ENCODE assay signal across 8 cellular contexts in the genomic region with DNA sequence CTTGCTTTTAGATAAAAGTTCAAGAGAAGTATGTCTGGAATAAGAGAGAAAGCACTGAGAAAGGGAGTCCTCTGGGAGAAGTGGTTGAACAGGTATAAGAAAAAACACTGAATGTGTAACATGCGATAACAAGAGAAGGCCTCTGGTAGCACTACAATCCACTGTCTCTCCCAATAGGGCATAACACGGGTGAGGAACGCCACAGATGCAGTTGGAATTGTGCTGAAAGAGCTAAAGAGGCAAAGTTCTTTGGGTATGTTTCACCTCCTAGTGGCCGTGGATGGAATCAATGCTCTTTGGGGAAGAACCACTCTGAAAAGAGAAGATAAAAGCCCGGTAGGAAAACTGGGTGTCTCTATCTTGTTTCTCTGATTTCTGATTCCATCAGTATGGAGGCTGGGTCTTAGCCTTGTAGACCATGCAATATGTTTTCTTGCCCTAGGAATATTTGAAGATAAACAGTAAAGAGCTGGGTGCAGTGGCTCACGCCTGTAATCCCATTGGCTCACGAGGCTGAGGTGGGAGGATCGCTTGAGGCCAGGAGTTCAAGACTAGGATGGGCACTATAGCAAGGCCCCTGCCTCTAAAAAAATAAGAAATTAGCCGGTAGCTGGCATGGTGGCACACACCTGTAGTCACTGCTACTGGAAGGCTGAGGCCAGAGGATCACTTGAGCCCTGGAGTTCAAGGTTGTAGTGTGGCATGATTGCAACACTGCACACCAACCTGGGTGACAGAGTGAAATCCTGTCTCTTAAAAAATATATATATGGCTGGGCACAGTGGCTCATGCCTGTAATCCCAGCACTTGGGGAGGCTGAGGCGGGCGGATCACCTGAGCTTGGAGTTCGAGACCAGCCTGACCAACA. TPM values are rescaled to one million over a fixed set of nuclear protein-coding genes. Genes with fewer than 3 reads are reported as not detected.
DNase-seq lines count a peak whose midpoint lies in the region; ATAC-seq, FAIRE-seq and TF ChIP-seq lines count a peak whose summit lies in the region.

No MANE protein-coding gene starts in this region.

- no peak for TF ChIP-seq POLR2A in Peyer's patch (IDR thresholded peaks at IDR 0.05)
- no peak for TF ChIP-seq POLR2A in GM12878 (IDR thresholded peaks at IDR 0.05; ENCODE audit: low read depth, low read length)

- no peak overlapping the region for H3K9ac ChIP-seq in GM12878 (ENCODE audit: control insufficient read depth, insufficient read depth, low read length)
- H3K9ac ChIP-seq in smooth muscle cell (ENCODE audit: low read depth), result no peak overlapping the region

- in situ Hi-C loops in GM12878 (cut with MboI), result no loop called here

- no peaks in the 10 kb centered on the region for H3F3A ChIP-seq in smooth muscle cell (ENCODE audit: low read depth)

- H3K79me2 ChIP-seq in GM12878 (ENCODE audit: control insufficient read depth, insufficient read depth, low read length) (no peaks in the 10 kb centered on the region), smooth muscle cell (ENCODE audit: low read depth) (no peaks in the 10 kb centered on the region)

- CTCF ChIA-PET in GM12878 (lab: Yijun Ruan, JAX), result interaction anchor here (0.8 to 1.8 kb wide), 12 partner anchors 15 to 478 kb away, joined by 3 to 7 read pairs (median 3); no protein-coding TSS in a partner anchor

- no peak overlapping the region for H2AFZ ChIP-seq in GM12878 (ENCODE audit: control insufficient read depth, low read depth, low read length)
- no peak overlapping the region for H2AFZ ChIP-seq in smooth muscle cell (ENCODE audit: low read depth)

- 78% methylated on average over 12 of the region's 12 CpGs for WGBS in GM12878 (ENCODE audit: insufficient coverage, insufficient replicate concordance, low lambda C conversion rate, missing lambda C conversion rate)
- WGBS in smooth muscle cell (ENCODE audit: low lambda C conversion rate), result 75% methylated on average over 12 of the region's 12 CpGs

- H3K9me3 ChIP-seq in Peyer's patch (no peaks in the 10 kb centered on the region), GM12878 (replicated peaks; ENCODE audit: control insufficient read depth, insufficient read depth, low read length) (no peaks in the 10 kb centered on the region), smooth muscle cell (replicated peaks; ENCODE audit: low read depth) (no peaks in the 10 kb centered on the region)

- H3K4me2 ChIP-seq in GM12878 (ENCODE audit: control insufficient read depth, insufficient read depth) (no peak overlapping the region), smooth muscle cell (no peak overlapping the region)

- H3K4me3 ChIP-seq in Peyer's patch (no peak overlapping the region), GM12878 (no peak overlapping the region), smooth muscle cell (no peak overlapping the region)

- intact Hi-C loops in GM12878 (cut with micrococcal nuclease; ENCODE audit: unreplicated experiment), result no loop called here

- RAD21 ChIA-PET in GM12878 (lab: Charles Lee; ENCODE audit: unreplicated experiment), result interaction anchor here (0.7 to 2.1 kb wide), 2 partner anchors 44 to 479 kb away, joined by 3 to 7 read pairs; no protein-coding TSS in a partner anchor

- H3K4me1 ChIP-seq in Peyer's patch (no peaks in the 10 kb centered on the region), GM12878 (ENCODE audit: control insufficient read depth, insufficient read depth, low read length) (no peaks in the 10 kb centered on the region), smooth muscle cell (ENCODE audit: low read depth) (no peaks in the 10 kb centered on the region)

- no TSS peak for BruUV-seq in GM12878 (replicated peaks; lab: Mats Ljungman, UMichigan)

- FAIRE-seq in GM12878 (lab: Jason Lieb, UNC), result peak; percentile 72

- no peak overlapping the region for H3K27ac ChIP-seq in Peyer's patch
- H3K27ac ChIP-seq in GM12878 (ENCODE audit: control insufficient read depth, insufficient read depth), result no peak overlapping the region
- no peak overlapping the region for H3K27ac ChIP-seq in smooth muscle cell (ENCODE audit: low read depth)

- peak; percentile 67 for TF ChIP-seq RAD21 in GM12878 (IDR thresholded peaks at IDR 0.05; ENCODE audit: insufficient read depth, low read depth, low read length)

- DNase-seq in DMS114 treated with DMSO at 0.1 percent for 48 hours (lab: John Stamatoyannopoulos, UW; ENCODE audit: unreplicated experiment), result peak; percentile 75
- DNase-seq in HPDE6-E6E7 (ENCODE audit: extremely low spot score), result peak; percentile 13
- DNase-seq in Peyer's patch, result peak in 2 of 3 donors; percentile 30 to 62
- DNase-seq in GM12878 (ENCODE audit: low read depth, low spot score), result no peak
- DNase-seq in iPS-NIHi11 (ENCODE audit: low spot score), result peak; percentile 62
- no peak for DNase-seq in smooth muscle cell (lab: John Stamatoyannopoulos, UW; ENCODE audit: unreplicated experiment)

- peak; percentile 17 to 67 (median 57) for TF ChIP-seq CTCF in Peyer's patch (IDR thresholded peaks at IDR 0.05)
- TF ChIP-seq CTCF in GM12878 (IDR thresholded peaks at IDR 0.05 in 2 of 3, conservative IDR thresholded peaks at IDR 0.05 in 1 of 3; ENCODE audit: control insufficient read depth in 2 of 3, extremely low read depth in 1 of 3, insufficient read depth in 1 of 3, low read depth in 3 of 3, low read length in 3 of 3), result peak; percentile 51 to 68 (median 60)
- TF ChIP-seq CTCF in smooth muscle cell (IDR thresholded peaks at IDR 0.05; ENCODE audit: borderline replicate concordance, insufficient read depth, poor library complexity, severe bottlenecking), result peak; percentile 49

- ATAC-seq in GM12878 (peak; percentile 73), HG02840 (IDR thresholded peaks at IDR 0.05; ENCODE audit: low FRiP score, unreplicated experiment) (no peak), GM18861 (IDR thresholded peaks at IDR 0.05; ENCODE audit: unreplicated experiment) (no peak)

- POLR2A ChIA-PET in GM12878 (lab: Charles Lee), result interaction anchor here (1.2 kb wide), 1 partner anchor 12 kb away, joined by 3 read pairs; no protein-coding TSS in a partner anchor

- H3K36me3 ChIP-seq in Peyer's patch, result peaks cover 0 to 50% (median 0%) of the 10 kb centered on the region in 3 donors
- peaks cover 8 to 14% of the 10 kb centered on the region in 2 experiments for H3K36me3 ChIP-seq in GM12878 (ENCODE audit: control insufficient read depth in 2 of 2, insufficient read depth in 2 of 2, low read length in 1 of 2)
- no peaks in the 10 kb centered on the region for H3K36me3 ChIP-seq in smooth muscle cell (ENCODE audit: low read depth)

- H4K20me1 ChIP-seq in GM12878 (ENCODE audit: control insufficient read depth, insufficient read depth), result no peaks in the 10 kb centered on the region
- H4K20me1 ChIP-seq in smooth muscle cell (ENCODE audit: low read depth), result no peaks in the 10 kb centered on the region

- H3K27me3 ChIP-seq in Peyer's patch (no peaks in the 10 kb centered on the region), GM12878 (replicated peaks in 1 of 2; ENCODE audit: control insufficient read depth in 2 of 2, insufficient read depth in 2 of 2, low read length in 1 of 2) (no peaks in the 10 kb centered on the region), smooth muscle cell (ENCODE audit: low read depth) (no peaks in the 10 kb centered on the region)

- SMC1A ChIA-PET in GM12878 (lab: Charles Lee; ENCODE audit: uncharacterized antibody, unreplicated experiment), result interaction anchor here (0.8 to 1.5 kb wide), 5 partner anchors 9 to 92 kb away, joined by 3 to 6 read pairs (median 3); no protein-coding TSS in a partner anchor

- no peak for TF ChIP-seq EP300 in GM12878 (IDR thresholded peaks at IDR 0.05; ENCODE audit: borderline replicate concordance in 1 of 2, control insufficient read depth in 1 of 2, low read depth in 2 of 2, low read length in 2 of 2)

RNA-seq across cellular contexts. Expression of a gene that starts 40.4 kb away (rescaled TPM):
- total RNA-seq in Peyer's patch, result 100 to 1,000 TPM in 3 of 4 donors, 10 to 100 TPM in 1; 72.8 to 160 (median 153) TPM
- total RNA-seq in GM12878 (2013; cell fraction: nucleolus; rRNA removed), result 110 and 123 TPM in 2 replicates
- 60.0 and 61.3 TPM in 2 replicates for total RNA-seq in GM12878 (2014; rRNA removed)
- 116 and 125 TPM in 2 replicates for total RNA-seq in GM12878 (2014; rRNA removed; fragmentation: Illumina TruSeq; extraction: Trizol)
- 127 TPM in 2 replicates for total RNA-seq in GM12878 (2021)
- 61.3 TPM for polyA plus RNA-seq in GM12878 (2011; ENCODE audit: low read depth)
- polyA plus RNA-seq in GM12878 (2011; rRNA removed), result 223 and 228 TPM in 2 replicates
- polyA plus RNA-seq in GM12878 (2011; cell fraction: cytosol; rRNA removed), result 143 and 162 TPM in 2 replicates
- 143 and 150 TPM in 2 replicates for polyA plus RNA-seq in GM12878 (2011; cell fraction: nucleus; rRNA removed)
- 86.2 and 93.3 TPM in 2 replicates for polyA plus RNA-seq in GM12878 (2012)
- polyA plus RNA-seq in GM12878 (2014; fragmentation: Illumina TruSeq; extraction: Trizol), result 184 and 197 TPM in 2 replicates
- polyA plus RNA-seq in GM12878 (2014; fragmentation: Nextera tagmentation; extraction: Ambion mirVana), result 100 to 1,000 TPM; 149 to 175 TPM
- polyA plus RNA-seq in GM12878 (2014; rRNA removed), result 154 and 160 TPM in 2 replicates
- 100 to 1,000 TPM; 117 to 128 TPM for polyA plus RNA-seq in GM12878 (2016; fragmentation: Nextera tagmentation; extraction: Ambion mirVana)
- 151 and 163 TPM in 2 replicates for polyA minus RNA-seq in GM12878 (2011; rRNA and poly(A)+ RNA removed)
- 47.7 and 53.9 TPM in 2 replicates for polyA minus RNA-seq in GM12878 (2011; cell fraction: cytosol; rRNA and poly(A)+ RNA removed)
- 73.6 and 102 TPM in 2 replicates for polyA minus RNA-seq in GM12878 (2011; cell fraction: nucleus; rRNA and poly(A)+ RNA removed)
- 60.2 and 86.3 TPM in 2 replicates for total RNA-seq in smooth muscle cell
- 61.2 and 64.5 TPM in 2 replicates for polyA plus RNA-seq in smooth muscle cell

RNA-seq across cellular contexts. Expression of a gene that starts 40.7 kb away (rescaled TPM):
- 100 to 1,000 TPM in 2 of 4 donors, 10 to 100 TPM in 2; 64.5 to 144 (median 84.3) TPM for total RNA-seq in Peyer's patch
- 114 and 137 TPM in 2 replicates for total RNA-seq in GM12878 (2013; cell fraction: nucleolus; rRNA removed)
- total RNA-seq in GM12878 (2014; rRNA removed), result 34.6 and 36.7 TPM in 2 replicates
- total RNA-seq in GM12878 (2014; rRNA removed; fragmentation: Illumina TruSeq; extraction: Trizol), result 37.8 and 38.4 TPM in 2 replicates
- 51.4 and 52.3 TPM in 2 replicates for total RNA-seq in GM12878 (2021)
- polyA plus RNA-seq in GM12878 (2011; ENCODE audit: low read depth), result 42.5 TPM
- polyA plus RNA-seq in GM12878 (2011; rRNA removed), result 112 and 118 TPM in 2 replicates
- 89.8 and 106 TPM in 2 replicates for polyA plus RNA-seq in GM12878 (2011; cell fraction: cytosol; rRNA removed)
- 87.6 and 105 TPM in 2 replicates for polyA plus RNA-seq in GM12878 (2011; cell fraction: nucleus; rRNA removed)
- 45.2 and 52.5 TPM in 2 replicates for polyA plus RNA-seq in GM12878 (2012)
- 76.1 and 90.7 TPM in 2 replicates for polyA plus RNA-seq in GM12878 (2014; fragmentation: Illumina TruSeq; extraction: Trizol)
- 10 to 100 TPM; 13.2 to 23.7 TPM for polyA plus RNA-seq in GM12878 (2014; fragmentation: Nextera tagmentation; extraction: Ambion mirVana)
- 50.8 and 51.3 TPM in 2 replicates for polyA plus RNA-seq in GM12878 (2014; rRNA removed)
- polyA plus RNA-seq in GM12878 (2016; fragmentation: Nextera tagmentation; extraction: Ambion mirVana), result 10 to 100 TPM; 39.3 to 41.8 TPM
- 92.4 and 144 TPM in 2 replicates for polyA minus RNA-seq in GM12878 (2011; rRNA and poly(A)+ RNA removed)
- 32.6 and 38.9 TPM in 2 replicates for polyA minus RNA-seq in GM12878 (2011; cell fraction: cytosol; rRNA and poly(A)+ RNA removed)
- polyA minus RNA-seq in GM12878 (2011; cell fraction: nucleus; rRNA and poly(A)+ RNA removed), result 24.2 and 32.8 TPM in 2 replicates
- total RNA-seq in smooth muscle cell, result 33.9 and 36.5 TPM in 2 replicates
- 27.8 and 29.7 TPM in 2 replicates for polyA plus RNA-seq in smooth muscle cell

Comparison
In these comparisons a context has a peak if more than half of its experiments do, and no peak if none do; other contexts are left out.
1. DNase-seq: peak in DMS114 treated with DMSO at 0.1 percent for 48 hours (single experiment), HPDE6-E6E7 (single experiment), Peyer's patch (2 of 3) and iPS-NIHi11 (single experiment); none in GM12878 (single experiment) and smooth muscle cell (single experiment).
2. Peak in every context shown above with its lines, with median percentiles within 50 percentile points of each other: CTCF ChIP-seq.